2 cellular contexts compared by ENCODE assay signal in the genomic region with DNA sequence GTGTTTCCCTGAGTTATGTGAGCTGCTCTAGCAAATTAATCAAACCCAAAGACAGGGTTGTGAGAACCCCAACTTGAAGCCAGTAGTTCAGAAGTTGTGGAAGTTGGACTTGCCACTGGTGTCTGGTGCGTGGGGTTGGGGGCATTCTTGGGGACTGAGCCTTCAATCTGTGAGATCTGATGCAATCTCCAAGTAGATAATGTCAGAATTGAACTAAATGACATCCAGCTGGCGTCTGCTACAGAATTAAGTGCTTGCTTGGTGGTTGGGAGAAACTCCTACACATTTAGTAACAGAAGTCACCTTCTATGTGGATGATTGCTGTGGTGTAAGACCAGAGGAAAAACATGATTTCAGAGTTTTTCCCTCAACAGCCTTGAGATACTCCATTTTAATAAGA.
TF ChIP-seq lines count a peak whose summit lies in the region.

No MANE protein-coding gene starts in this region.

TF ChIP-seq in HEK293, 187 proteins besides CTCF, POLR2A, EP300 and RAD21:
- TF ChIP-seq, protein P1, sequence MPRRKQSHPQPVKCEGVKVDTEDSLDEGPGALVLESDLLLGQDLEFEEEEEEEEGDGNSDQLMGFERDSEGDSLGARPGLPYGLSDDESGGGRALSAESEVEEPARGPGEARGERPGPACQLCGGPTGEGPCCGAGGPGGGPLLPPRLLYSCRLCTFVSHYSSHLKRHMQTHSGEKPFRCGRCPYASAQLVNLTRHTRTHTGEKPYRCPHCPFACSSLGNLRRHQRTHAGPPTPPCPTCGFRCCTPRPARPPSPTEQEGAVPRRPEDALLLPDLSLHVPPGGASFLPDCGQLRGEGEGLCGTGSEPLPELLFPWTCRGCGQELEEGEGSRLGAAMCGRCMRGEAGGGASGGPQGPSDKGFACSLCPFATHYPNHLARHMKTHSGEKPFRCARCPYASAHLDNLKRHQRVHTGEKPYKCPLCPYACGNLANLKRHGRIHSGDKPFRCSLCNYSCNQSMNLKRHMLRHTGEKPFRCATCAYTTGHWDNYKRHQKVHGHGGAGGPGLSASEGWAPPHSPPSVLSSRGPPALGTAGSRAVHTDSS (tag by site-specific recombination; IDR thresholded peaks at IDR 0.05) = no peak
- no peak for TF ChIP-seq ZNF404 (tag by site-specific recombination; IDR thresholded peaks at IDR 0.05)
- TF ChIP-seq ZNF701 (tag by site-specific recombination; IDR thresholded peaks at IDR 0.05) = no peak
- TF ChIP-seq YY2 (tag by site-specific recombination; IDR thresholded peaks at IDR 0.05) = no peak
- TF ChIP-seq EGR2 (tag by site-specific recombination; IDR thresholded peaks at IDR 0.05; ENCODE audit: low read depth) = no peak
- no peak for TF ChIP-seq ZNF391 (tag by site-specific recombination; IDR thresholded peaks at IDR 0.05; ENCODE audit: borderline replicate concordance, low read depth)
- TF ChIP-seq ZFHX2 (tag by site-specific recombination; conservative IDR thresholded peaks at IDR 0.05) = peak; percentile 37

TF ChIP-seq in K562, 482 proteins besides CTCF, POLR2A, EP300 and RAD21 (continued from another document):
- TF ChIP-seq, protein P2, sequence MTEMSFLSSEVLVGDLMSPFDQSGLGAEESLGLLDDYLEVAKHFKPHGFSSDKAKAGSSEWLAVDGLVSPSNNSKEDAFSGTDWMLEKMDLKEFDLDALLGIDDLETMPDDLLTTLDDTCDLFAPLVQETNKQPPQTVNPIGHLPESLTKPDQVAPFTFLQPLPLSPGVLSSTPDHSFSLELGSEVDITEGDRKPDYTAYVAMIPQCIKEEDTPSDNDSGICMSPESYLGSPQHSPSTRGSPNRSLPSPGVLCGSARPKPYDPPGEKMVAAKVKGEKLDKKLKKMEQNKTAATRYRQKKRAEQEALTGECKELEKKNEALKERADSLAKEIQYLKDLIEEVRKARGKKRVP (CRISPR knock-in tag; IDR thresholded peaks at IDR 0.05) = 0 out of 2 replicates have a peak, but pooled peaks have one; percentile 30
